In genomic region chr2:47119001-47119400, GRCh38 we compare ENCODE assay signal across 17 cellular contexts. TPM values are rescaled to one million over a fixed set of nuclear protein-coding genes. Genes with fewer than 3 reads are reported as not detected.
A peak's percentile ranks its signal among the peaks of the same experiment; 100 is the strongest.
DNase-seq lines count a peak whose midpoint lies in the region; ATAC-seq, FAIRE-seq and TF ChIP-seq lines count a peak whose summit lies in the region.
"Had no signal": no experiment of that assay in that cellular context is flagged by ENCODE, and none has a peak within 500 bp of the region (broad histone marks: within the 10 kb centered on the region; RNA-seq: fewer than 3 reads in every experiment).

No MANE protein-coding gene starts in this region.

- H3K9me3 ChIP-seq in astrocyte (ENCODE audit: insufficient read depth, low read depth, low read length), result no peaks in the 10 kb centered on the region

- H3K79me2 ChIP-seq in astrocyte (ENCODE audit: insufficient read depth, low read length), result no peaks in the 10 kb centered on the region

- H3K4me1 ChIP-seq in astrocyte (ENCODE audit: insufficient read depth, low read length) (peaks cover 31% of the 10 kb centered on the region), foreskin keratinocyte (peaks cover 33% of the 10 kb centered on the region)

- H3K4me3 Mint-ChIP-seq in astrocyte (ENCODE audit: unreplicated experiment), result no peak overlapping the region
- H3K4me3 Mint-ChIP-seq: activated B cell treated with CpG ODN at 0.5 μM for 24 hours; activated naive CD4-positive, alpha-beta T cell treated with anti-CD3 and anti-CD28 coated beads, Interleukin-2, amount 50 U/mL, for 24 hours; naive thymus-derived CD4-positive, alpha-beta T cell had no signal

- no peak for TF ChIP-seq CTCF in astrocyte (IDR thresholded peaks at IDR 0.05; ENCODE audit: insufficient read depth, low read depth, low read length)
- TF ChIP-seq CTCF in foreskin keratinocyte (conservative IDR thresholded peaks at IDR 0.05), result no peak

- no peak overlapping the region for H3K27ac Mint-ChIP-seq in astrocyte (ENCODE audit: unreplicated experiment)
- H3K27ac Mint-ChIP-seq: activated B cell treated with CpG ODN at 0.5 μM for 24 hours; activated naive CD4-positive, alpha-beta T cell treated with anti-CD3 and anti-CD28 coated beads, Interleukin-2, amount 50 U/mL, for 24 hours; naive thymus-derived CD4-positive, alpha-beta T cell had no signal

- no peak overlapping the region for H3K4me3 ChIP-seq in astrocyte (ENCODE audit: insufficient read depth, low read depth, low read length)

- peak; percentile 94 for FAIRE-seq in astrocyte (lab: Jason Lieb, UNC)

- H4K20me1 ChIP-seq in astrocyte (ENCODE audit: insufficient read depth, low read length), result no peaks in the 10 kb centered on the region

- no peak overlapping the region for H2AFZ ChIP-seq in astrocyte (ENCODE audit: low read depth, low read length)

- H3K27me3 Mint-ChIP-seq in astrocyte (ENCODE audit: low read depth, unreplicated experiment), result no peaks in the 10 kb centered on the region
- H3K27me3 Mint-ChIP-seq: activated B cell treated with CpG ODN at 0.5 μM for 24 hours; activated naive CD4-positive, alpha-beta T cell treated with anti-CD3 and anti-CD28 coated beads, Interleukin-2, amount 50 U/mL, for 24 hours had no signal

- H3K27ac ChIP-seq in astrocyte (ENCODE audit: low read depth, low read length) (peak overlapping the region; percentile 78), foreskin keratinocyte (no peak overlapping the region)

- peak overlapping the region; percentile 61 for H3K9ac ChIP-seq in astrocyte (ENCODE audit: low read length)

- no peaks in the 10 kb centered on the region for H3K36me3 Mint-ChIP-seq in astrocyte (ENCODE audit: low read depth, unreplicated experiment)
- H3K36me3 Mint-ChIP-seq: activated naive CD4-positive, alpha-beta T cell treated with anti-CD3 and anti-CD28 coated beads, Interleukin-2, amount 50 U/mL, for 24 hours; naive thymus-derived CD4-positive, alpha-beta T cell had no signal

- H3K4me2 ChIP-seq in astrocyte (ENCODE audit: low read length), result peak overlapping the region; percentile 37

- peaks cover 2% of the 10 kb centered on the region for H3K9me3 Mint-ChIP-seq in astrocyte (ENCODE audit: unreplicated experiment)
- H3K9me3 Mint-ChIP-seq: activated naive CD4-positive, alpha-beta T cell treated with anti-CD3 and anti-CD28 coated beads, Interleukin-2, amount 50 U/mL, for 24 hours; naive thymus-derived CD4-positive, alpha-beta T cell had no signal

- ATAC-seq in foreskin keratinocyte (peak; percentile 38), HG02798 (IDR thresholded peaks at IDR 0.05; ENCODE audit: poor library complexity, unreplicated experiment) (no peak), HG03571 (IDR thresholded peaks at IDR 0.05; ENCODE audit: unreplicated experiment) (no peak)
- ATAC-seq: left cardiac atrium; naive thymus-derived CD4-positive, alpha-beta T cell; sciatic nerve had no signal

- DNase-seq in HCEC 1CT (peak; percentile 90), astrocyte (ENCODE audit: low read depth) (peak; percentile 80), foreskin keratinocyte (peak; percentile 46 to 72), stromal cell of bone marrow (ENCODE audit: low read depth) (peak; percentile 37), retina (no peak)
- DNase-seq: activated B cell treated with CpG ODN at 0.5 μM for 24 hours; activated CD8-positive, alpha-beta memory T cell treated with anti-CD3 and anti-CD28 coated beads, Interleukin-2, amount 50 U/mL, for 48 hours; Calu3; cortex of kidney; glutamatergic neuron; left cardiac atrium; naive thymus-derived CD4-positive, alpha-beta T cell; NK-92 treated with Interleukin-12 subunit alpha and Interleukin-12 subunit beta, amount 100 ng/mL, for 24 hours had no signal

- H3K27me3 ChIP-seq in astrocyte (ENCODE audit: insufficient read depth, low read length) (no peaks in the 10 kb centered on the region), foreskin keratinocyte (no peaks in the 10 kb centered on the region)

- no peaks in the 10 kb centered on the region for H3K36me3 ChIP-seq in astrocyte (ENCODE audit: insufficient read depth, low read length)

- peaks cover 32% of the 10 kb centered on the region for H3K4me1 Mint-ChIP-seq in astrocyte (ENCODE audit: low read depth, unreplicated experiment)
- H3K4me1 Mint-ChIP-seq: activated naive CD4-positive, alpha-beta T cell treated with anti-CD3 and anti-CD28 coated beads, Interleukin-2, amount 50 U/mL, for 24 hours; naive thymus-derived CD4-positive, alpha-beta T cell had no signal

RNA-seq across cellular contexts. Expression of gene STPG4, which starts 36.1 kb away (rescaled TPM):
- 0.55 and 0.64 TPM in 2 replicates for total RNA-seq in astrocyte
- total RNA-seq in foreskin keratinocyte, result 0.07 TPM in 1 of 2 replicates, not detected in the other
- polyA plus RNA-seq in foreskin keratinocyte, result not detected in 2 replicates
- total RNA-seq: left cardiac atrium had no signal
- polyA plus RNA-seq: naive thymus-derived CD4-positive, alpha-beta T cell had no signal

RNA-seq across cellular contexts. Expression of gene CALM2, which starts 57.3 kb away (rescaled TPM):
- total RNA-seq in astrocyte, result 749 and 839 TPM in 2 replicates
- total RNA-seq in foreskin keratinocyte, result 699 and 810 TPM in 2 replicates
- polyA plus RNA-seq in foreskin keratinocyte, result 716 and 744 TPM in 2 replicates
